ENCODE assay signal across 9 cellular contexts in genomic region chr15:41790756-41791546, GRCh38. TPM values are rescaled to one million over a fixed set of nuclear protein-coding genes. Genes with fewer than 3 reads are reported as not detected.
A peak's percentile ranks its signal among the peaks of the same experiment; 100 is the strongest.
DNase-seq lines count a peak whose midpoint lies in the region; ATAC-seq, FAIRE-seq and TF ChIP-seq lines count a peak whose summit lies in the region.
"Had no signal": no experiment of that assay in that cellular context is flagged by ENCODE, and none has a peak within 500 bp of the region (broad histone marks: within the 10 kb centered on the region; RNA-seq: fewer than 3 reads in every experiment).

No MANE protein-coding gene starts in this region.

- H3K9me2 ChIP-seq in PC-9 (ENCODE audit: insufficient read depth), result no peaks in the 10 kb centered on the region

- no TSS peak for BruUV-seq in PC-9 (replicated peaks; lab: Mats Ljungman, UMichigan)

- CTCF ChIA-PET in PC-9 (lab: Charles Lee), result no interaction called here

- H3K79me2 ChIP-seq in PC-9 (ENCODE audit: low read depth), result no peaks in the 10 kb centered on the region

- ATAC-seq in HG03159 (IDR thresholded peaks at IDR 0.05; ENCODE audit: unreplicated experiment) (no peak), HG03097 (IDR thresholded peaks at IDR 0.05; ENCODE audit: low FRiP score, unreplicated experiment) (no peak)

- DNase-seq in ELF-1 (ENCODE audit: low read depth, low spot score) (peak; percentile 53), PC-9 (peak; percentile 41 to 71), epithelial cell of esophagus (ENCODE audit: low read depth) (peak; percentile 65), non-pigmented ciliary epithelial cell (ENCODE audit: low read depth) (peak; percentile 54), NCI-H524 treated with DMSO at 0.1 percent for 48 hours (lab: John Stamatoyannopoulos, UW) (no peak), D721Med (ENCODE audit: insufficient read length, low spot score) (no peak)

- H3K9me3 ChIP-seq in PC-9 (ENCODE audit: insufficient read depth, low read depth), result no peaks in the 10 kb centered on the region
- H3K9me3 ChIP-seq: adrenal gland had no signal

- 0 out of 2 replicates have a peak overlapping the region, but pooled peaks have one; percentile 43 for H3K27ac ChIP-seq in PC-9

- no peak overlapping the region for H2AFZ ChIP-seq in PC-9

- peaks cover 16% of the 10 kb centered on the region for H3K4me1 ChIP-seq in PC-9 (replicated peaks; ENCODE audit: insufficient read depth)

- POLR2A ChIA-PET in PC-9 (lab: Charles Lee; ENCODE audit: unreplicated experiment), result interaction anchor here (0.6 to 1.1 kb wide), 3 partner anchors 17 to 181 kb away, joined by 3 to 6 read pairs (median 5); partner anchors contain the start of genes EHD4 and MAPKBP1

- intact Hi-C loops in PC-9 (cut with micrococcal nuclease; ENCODE audit: unreplicated experiment), result no loop called here

- peak overlapping the region; percentile 24 for H3K4me2 ChIP-seq in PC-9

- H4K20me1 ChIP-seq in PC-9 (ENCODE audit: insufficient read depth), result no peaks in the 10 kb centered on the region

- no peak for FAIRE-seq in D721Med (lab: Jason Lieb, UNC)

- no peaks in the 10 kb centered on the region for H3K36me3 ChIP-seq in PC-9 (ENCODE audit: low read depth)
- H3K36me3 ChIP-seq: adrenal gland had no signal

- H3K27me3 ChIP-seq in PC-9 (ENCODE audit: insufficient read depth, low read depth), result no peaks in the 10 kb centered on the region
- H3K27me3 ChIP-seq: adrenal gland had no signal

- H3K4me3 ChIP-seq in PC-9, result no peak overlapping the region
- H3K4me3 ChIP-seq in epithelial cell of esophagus (ENCODE audit: low read length), result no peak overlapping the region
- H3K4me3 ChIP-seq: adrenal gland had no signal

- TF ChIP-seq CTCF in PC-9 (conservative IDR thresholded peaks at IDR 0.05) (no peak), epithelial cell of esophagus (IDR thresholded peaks at IDR 0.05; ENCODE audit: insufficient read depth, low read depth, low read length, missing control alignments) (no peak), D721Med (IDR thresholded peaks at IDR 0.05; ENCODE audit: insufficient read depth, missing control alignments) (no peak)

- H3F3A ChIP-seq in PC-9 (ENCODE audit: insufficient read depth, low read depth), result no peaks in the 10 kb centered on the region

RNA-seq across cellular contexts. Expression of gene MAPKBP1, which starts 16.7 kb away (rescaled TPM):
- 17.6 and 22.9 TPM in 2 replicates for total RNA-seq in PC-9 (2021)

RNA-seq across cellular contexts. Expression of gene JMJD7, which starts 36.9 kb away (rescaled TPM):
- 6.5 and 11.7 TPM in 2 replicates for total RNA-seq in PC-9 (2021)

RNA-seq across cellular contexts. Expression of gene PLA2G4B, which starts 47.7 kb away (rescaled TPM):
- total RNA-seq in PC-9 (2021), result 3.6 and 7.8 TPM in 2 replicates

Comparison
In these comparisons a context has a peak if more than half of its experiments do, and no peak if none do; other contexts are left out.
1. DNase-seq: peak in ELF-1 (single experiment), PC-9 (2 of 2), epithelial cell of esophagus (single experiment) and non-pigmented ciliary epithelial cell (single experiment); none in NCI-H524 treated with DMSO at 0.1 percent for 48 hours (single experiment) and D721Med (single experiment).